8 cellular contexts compared by ENCODE assay signal in genomic region chr1:110607663-110608230, GRCh38. TPM values are rescaled to one million over a fixed set of nuclear protein-coding genes. Genes with fewer than 3 reads are reported as not detected.
DNase-seq lines count a peak whose midpoint lies in the region; FAIRE-seq and TF ChIP-seq lines count a peak whose summit lies in the region.

No MANE protein-coding gene starts in this region.

- peak overlapping the region; percentile 35 to 87 (median 77) for H3K4me3 Mint-ChIP-seq in IgD-negative memory B cell
- peak overlapping the region in 1 of 2 donors; percentile 63 for H3K4me3 Mint-ChIP-seq in CD14-positive monocyte

- WGBS in H1 (ENCODE audit: extremely low coverage in 1 of 2, insufficient coverage in 1 of 2, insufficient read length in 1 of 2, insufficient replicate concordance in 2 of 2, low coverage in 1 of 2, low lambda C conversion rate in 2 of 2, missing lambda C conversion rate in 1 of 2), 2 experiments, result 3% methylated on average over 17 of the region's 21 CpGs; no CpG with 5 or more reads in 1 of the 2 experiments
- no CpG with 5 or more reads among the region's 21 CpGs for WGBS in neuronal stem cell (ENCODE audit: extremely low coverage in 2 of 2, insufficient read length in 2 of 2, insufficient replicate concordance in 1 of 2), 2 donors

- H4K20me1 ChIP-seq in BLaER1 (peaks cover 56% of the 10 kb centered on the region), H1 (replicated peaks in 1 of 2; ENCODE audit: control insufficient read depth in 1 of 2, insufficient read depth in 2 of 2, low read length in 2 of 2) (peaks cover 2 to 3% of the 10 kb centered on the region in 2 experiments)

- H3K4me1 ChIP-seq in BLaER1 (peaks cover 43% of the 10 kb centered on the region), H1 (replicated peaks in 1 of 4; ENCODE audit: control insufficient read depth in 3 of 4, insufficient read depth in 4 of 4, low read length in 3 of 4) (peaks cover 5 to 15% (median 10%) of the 10 kb centered on the region in 4 experiments), neuronal stem cell (ENCODE audit: control insufficient read depth in 2 of 2, insufficient read depth in 1 of 2, low read depth in 1 of 2, low read length in 2 of 2) (peaks cover 8 to 14% of the 10 kb centered on the region in 2 donors)

- POLR2A ChIA-PET in H1 (lab: Charles Lee; ENCODE audit: partially characterized antibody), result no interaction called here

- CTCF ChIA-PET in H1 (lab: Charles Lee; ENCODE audit: partially characterized antibody), result interaction anchor here (0.7 to 5.7 kb wide), 8 partner anchors 12 to 99 kb away, joined by 3 to 62 read pairs (median 6); no protein-coding TSS in a partner anchor

- H3K23ac ChIP-seq in H1 (ENCODE audit: insufficient read length), result no peak overlapping the region
- peak overlapping the region; percentile 47 for H3K23ac ChIP-seq in neuronal stem cell (ENCODE audit: low read depth, low read length, poor library complexity)

- no peak overlapping the region for H3K9ac ChIP-seq in BLaER1
- H3K9ac ChIP-seq in H1 (replicated peaks in 1 of 4; ENCODE audit: extremely low read depth in 1 of 4, low read depth in 3 of 4, low read length in 3 of 4), result no peak overlapping the region
- H3K9ac ChIP-seq in neuronal stem cell (ENCODE audit: low read depth, low read length, poor library complexity), result no peak overlapping the region

- H3K27ac ChIP-seq in BLaER1 (no peak overlapping the region), H1 (ENCODE audit: low read depth, low read length) (no peak overlapping the region), neuronal stem cell (replicated peaks; ENCODE audit: low read length) (no peak overlapping the region)

- H3K56ac ChIP-seq in H1 (replicated peaks; ENCODE audit: insufficient read length, low read depth, low read length), result no peak overlapping the region

- peak overlapping the region; percentile 70 for H3K4me3 ChIP-seq in BLaER1
- H3K4me3 ChIP-seq in H1 (ENCODE audit: extremely low read depth in 1 of 4, insufficient read depth in 2 of 4, low read depth in 3 of 4, low read length in 4 of 4), result peak overlapping the region in 3 of 4 experiments; percentile 45 to 69 (median 47); a peak in 7 of 8 replicates
- H3K4me3 ChIP-seq in neuronal stem cell (ENCODE audit: low read length in 2 of 2), result no peak overlapping the region

- H3K79me1 ChIP-seq in H1 (ENCODE audit: low read depth, low read length) (no peaks in the 10 kb centered on the region), neuronal stem cell (ENCODE audit: low read depth, low read length) (no peaks in the 10 kb centered on the region)

- H3K4me2 ChIP-seq in BLaER1, result peak overlapping the region; percentile 95
- H3K4me2 ChIP-seq in H1 (ENCODE audit: insufficient read depth in 1 of 2, low read depth in 2 of 2, low read length in 2 of 2), result peak overlapping the region; percentile 89 to 100
- peak overlapping the region; percentile 30 for H3K4me2 ChIP-seq in neuronal stem cell (ENCODE audit: insufficient read depth, low read length, poor library complexity, severe bottlenecking)

- H2BK12ac ChIP-seq in H1 (ENCODE audit: low read depth, low read length) (peak overlapping the region; percentile 50; the same call in 1 of the 2 replicates), neuronal stem cell (ENCODE audit: low read length) (no peak overlapping the region)

- no peak for TF ChIP-seq RAD21 in H1 (IDR thresholded peaks at IDR 0.05 in 1 of 2, conservative IDR thresholded peaks at IDR 0.05 in 1 of 2; ENCODE audit: low read depth in 2 of 2, low read length in 2 of 2)

- H3K36me3 Mint-ChIP-seq in IgD-negative memory B cell (peaks cover 3% of the 10 kb centered on the region), CD14-positive monocyte (peaks cover 6 to 9% of the 10 kb centered on the region in 2 donors)

- H2AFZ ChIP-seq in H1 (ENCODE audit: low read length), result no peak overlapping the region
- H2AFZ ChIP-seq in neuronal stem cell (ENCODE audit: low read length), result peak overlapping the region; percentile 42

- no peak for TF ChIP-seq EP300 in H1 (IDR thresholded peaks at IDR 0.05; ENCODE audit: borderline replicate concordance in 1 of 2, low read depth in 2 of 2, low read length in 2 of 2)

- H3K9me3 ChIP-seq in BLaER1 (no peaks in the 10 kb centered on the region), H1 (ENCODE audit: insufficient read depth in 2 of 2, low read depth in 1 of 2, low read length in 1 of 2) (no peaks in the 10 kb centered on the region), neuronal stem cell (replicated peaks in 1 of 2; ENCODE audit: control insufficient read depth in 2 of 2, insufficient read depth in 1 of 2, low read depth in 1 of 2, low read length in 2 of 2) (no peaks in the 10 kb centered on the region)

- H2BK120ac ChIP-seq in H1 (replicated peaks; ENCODE audit: low read depth, low read length), result no peak overlapping the region
- H2BK120ac ChIP-seq in neuronal stem cell (ENCODE audit: low read depth, low read length), result peak overlapping the region; percentile 40

- H2AK5ac ChIP-seq in H1 (ENCODE audit: low read depth, low read length), result no peak overlapping the region
- H2AK5ac ChIP-seq in neuronal stem cell (ENCODE audit: low read depth, low read length), result peak overlapping the region; percentile 60

- peaks cover 11% of the 10 kb centered on the region for H3K23me2 ChIP-seq in H1 (ENCODE audit: low read depth, low read length)

- H3K79me2 ChIP-seq in H1 (ENCODE audit: control insufficient read depth in 1 of 2, insufficient read depth in 2 of 2, low read length in 2 of 2), result no peaks in the 10 kb centered on the region

- no peak overlapping the region for H3K18ac ChIP-seq in H1 (ENCODE audit: extremely low read depth, low read length)
- H3K18ac ChIP-seq in neuronal stem cell (ENCODE audit: low read length), result peak overlapping the region; percentile 71

- no peak overlapping the region for H3K14ac ChIP-seq in H1 (ENCODE audit: insufficient read length)
- no peak overlapping the region for H3K14ac ChIP-seq in neuronal stem cell (ENCODE audit: low read length)

- DNase-seq in H1 (ENCODE audit: low read depth in 1 of 2, low spot score in 2 of 2), result peak in 1 of 2 experiments; percentile 62
- peak; percentile 6 for DNase-seq in neuronal stem cell (ENCODE audit: low spot score)
- no peak for DNase-seq in H4 (ENCODE audit: low spot score)
- DNase-seq in CD14-positive monocyte (ENCODE audit: low spot score), result no peak
- no peak for DNase-seq in NCI-H524 treated with DMSO at 0.1 percent for 48 hours (lab: John Stamatoyannopoulos, UW)
- no peak for DNase-seq in DMS79 treated with DMSO at 0.1 percent for 48 hours (lab: John Stamatoyannopoulos, UW)

- no peak for FAIRE-seq in H1 (lab: Jason Lieb, UNC)

- H2BK15ac ChIP-seq in H1 (ENCODE audit: low read length) (no peak overlapping the region), neuronal stem cell (ENCODE audit: low read length) (peak overlapping the region; percentile 2)

- H3K27me3 ChIP-seq in BLaER1 (peaks cover 75% of the 10 kb centered on the region), H1 (replicated peaks in 1 of 4; ENCODE audit: control insufficient read depth in 3 of 4, extremely low read depth in 1 of 4, insufficient read depth in 3 of 4, low read length in 3 of 4) (peaks cover 36 to 80% (median 69%) of the 10 kb centered on the region in 4 experiments), neuronal stem cell (ENCODE audit: control insufficient read depth in 3 of 3, insufficient read depth in 3 of 3, low read depth in 1 of 3, low read length in 3 of 3) (peaks cover 15 to 86% (median 54%) of the 10 kb centered on the region in 3 experiments)

- H3K36me3 ChIP-seq in BLaER1 (no peaks in the 10 kb centered on the region), H1 (ENCODE audit: control insufficient read depth in 2 of 4, insufficient read depth in 4 of 4, low read length in 3 of 4) (no peaks in the 10 kb centered on the region; a peak in 1 of 8 replicates), neuronal stem cell (replicated peaks in 1 of 2; ENCODE audit: control insufficient read depth in 2 of 2, insufficient read depth in 2 of 2, low read length in 2 of 2) (no peaks in the 10 kb centered on the region)

- no peak for TF ChIP-seq POLR2A in H1 (IDR thresholded peaks at IDR 0.05; ENCODE audit: control extremely low read depth in 1 of 2, low read depth in 2 of 2, low read length in 2 of 2)

- H3K27me3 Mint-ChIP-seq in IgD-negative memory B cell (peaks cover 46% of the 10 kb centered on the region), CD14-positive monocyte (ENCODE audit: low read depth in 3 of 3) (peaks cover 62 to 75% (median 64%) of the 10 kb centered on the region in 3 donors)

- H3K9me3 Mint-ChIP-seq in IgD-negative memory B cell, result no peaks in the 10 kb centered on the region
- peaks cover 1 to 17% (median 5%) of the 10 kb centered on the region in 7 donors for H3K9me3 Mint-ChIP-seq in CD14-positive monocyte

- H3K4ac ChIP-seq in H1 (replicated peaks; ENCODE audit: insufficient read length, low read depth, low read length), result no peak overlapping the region
- H3K4ac ChIP-seq in neuronal stem cell (ENCODE audit: low read length), result no peak overlapping the region

- H3K27ac Mint-ChIP-seq in IgD-negative memory B cell, result no peak overlapping the region
- no peak overlapping the region for H3K27ac Mint-ChIP-seq in CD14-positive monocyte

- H4K91ac ChIP-seq in H1 (replicated peaks; ENCODE audit: insufficient read length, low read length), result no peak overlapping the region
- no peak overlapping the region for H4K91ac ChIP-seq in neuronal stem cell (ENCODE audit: low read depth, low read length, poor library complexity)

- H3K4me1 Mint-ChIP-seq in IgD-negative memory B cell (peaks cover 4 to 14% (median 11%) of the 10 kb centered on the region in 3 donors), CD14-positive monocyte (peaks cover 19% of the 10 kb centered on the region)

- no peak for TF ChIP-seq CTCF in H1 (IDR thresholded peaks at IDR 0.05; ENCODE audit: control extremely low read depth in 1 of 3, insufficient read depth in 1 of 3, low read depth in 1 of 3, low read length in 3 of 3)
- TF ChIP-seq CTCF in CD14-positive monocyte (IDR thresholded peaks at IDR 0.05), result no peak

- intact Hi-C loops in CD14-positive monocyte (cut with micrococcal nuclease), result no loop called here

- H4K8ac ChIP-seq in H1 (ENCODE audit: extremely low read depth, insufficient read depth, low read length) (no peak overlapping the region), neuronal stem cell (ENCODE audit: low read depth, low read length) (no peak overlapping the region)

- H2BK20ac ChIP-seq in H1 (ENCODE audit: low read length), result no peak overlapping the region

- no peak overlapping the region for H4K5ac ChIP-seq in H1 (ENCODE audit: insufficient read length, low read depth, low read length)

- H2BK5ac ChIP-seq in H1 (ENCODE audit: low read depth, low read length) (no peak overlapping the region), neuronal stem cell (ENCODE audit: low read length) (no peak overlapping the region)

RNA-seq across cellular contexts. Expression of gene KCNA2, which starts 1.6 kb away (rescaled TPM):
- not detected for polyA plus RNA-seq in IgD-negative memory B cell
- total RNA-seq in H1 (2021; fragmentation: NEBNext Ultra II Directional; extraction: Animal tissue kit (Norgen Biotek cat#: 25700)), result 0.75 and 0.78 TPM in 2 replicates
- 0.24 and 0.26 TPM in 2 replicates for polyA plus RNA-seq in H1 (2011; rRNA removed)
- polyA plus RNA-seq in H1 (2011; cell fraction: cytosol; rRNA removed), result 0.30 TPM
- 0.51 TPM for polyA plus RNA-seq in H1 (2011; cell fraction: nucleus; rRNA removed)
- polyA plus RNA-seq in H1 (2012, experiment 1 of 2), result 0.18 to 0.52 TPM (median 0.27 TPM) in 4 replicates
- 0.05 TPM for polyA plus RNA-seq in H1 (2012, experiment 2 of 2)
- polyA plus RNA-seq in H1 (2013, experiment 1 of 2), result 0.28 TPM
- 0.18 TPM for polyA plus RNA-seq in H1 (2013, experiment 2 of 2)
- 0.93 and 1.3 TPM in 2 replicates for polyA minus RNA-seq in H1 (2011; rRNA and poly(A)+ RNA removed)
- not detected for polyA minus RNA-seq in H1 (2011; cell fraction: cytosol; rRNA and poly(A)+ RNA removed)
- 2.7 TPM for polyA minus RNA-seq in H1 (2011; cell fraction: nucleus; rRNA and poly(A)+ RNA removed)
- 0.22 TPM for polyA plus RNA-seq in neuronal stem cell (2013, experiment 1 of 2)
- polyA plus RNA-seq in neuronal stem cell (2013, experiment 2 of 2), result 0.11 TPM
- total RNA-seq in H4 (2014; rRNA removed; shearing (Covaris generic)), result 0.06 and 0.52 TPM in 2 replicates
- not detected for polyA plus RNA-seq in CD14-positive monocyte

Comparison
In these comparisons a context has a peak if more than half of its experiments do, and no peak if none do; other contexts are left out.
1. H3K4me2 ChIP-seq: peak in every context shown above with its lines; median percentile 95 in BLaER1; 94 in H1; 30 in neuronal stem cell.
2. H3K4me3 ChIP-seq: peak in BLaER1 (single experiment) and H1 (3 of 4); none in neuronal stem cell (0 of 2).